Comparison of ENCODE assay signal across 18 cellular contexts in the genomic region with DNA sequence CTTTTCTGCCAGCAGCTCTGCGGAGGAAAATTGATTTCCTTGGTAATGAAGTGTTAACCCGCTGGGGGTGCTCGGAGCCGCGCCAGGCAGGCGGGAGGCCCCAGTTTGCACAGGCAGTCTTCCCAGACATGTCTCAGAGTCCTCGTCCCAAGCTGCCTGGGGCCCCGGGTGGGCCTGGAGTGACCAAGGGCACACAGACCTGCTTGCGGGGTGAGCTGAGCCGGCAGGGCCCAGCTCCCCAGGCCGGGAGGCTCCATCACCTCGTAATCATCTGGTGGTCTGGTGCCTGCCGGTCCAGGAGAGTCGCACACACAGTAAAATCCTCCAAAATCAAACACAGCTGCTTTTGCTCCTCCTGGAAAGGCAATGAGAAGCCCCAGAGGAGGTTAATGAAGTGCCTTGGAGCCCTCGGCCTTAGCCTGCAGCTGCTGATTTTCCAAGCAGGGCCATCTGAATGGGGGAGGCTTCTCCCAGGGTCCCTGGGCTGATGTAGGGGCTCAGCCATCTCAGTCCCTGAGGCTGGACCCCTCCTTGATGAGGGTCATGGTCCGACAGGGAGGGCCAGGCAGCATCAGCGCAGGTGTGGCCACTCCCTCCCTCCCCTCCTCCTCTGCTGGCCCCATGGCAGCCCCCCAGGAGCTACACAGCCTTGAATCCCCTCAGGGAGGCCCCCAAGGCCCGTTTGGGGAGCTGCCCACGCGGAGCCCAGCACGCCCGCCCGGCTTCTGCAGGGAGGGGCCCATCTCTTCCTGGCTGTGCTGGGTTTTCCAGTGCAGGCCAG. TPM values are rescaled to one million over a fixed set of nuclear protein-coding genes. Genes with fewer than 3 reads are reported as not detected.
DNase-seq lines count a peak whose midpoint lies in the region; ATAC-seq and TF ChIP-seq lines count a peak whose summit lies in the region.
"Had no signal": no experiment of that assay in that cellular context is flagged by ENCODE, and none has a peak within 500 bp of the region (broad histone marks: within the 10 kb centered on the region; RNA-seq: fewer than 3 reads in every experiment).

No MANE protein-coding gene starts in this region.

- no peaks in the 10 kb centered on the region for H3K36me3 Mint-ChIP-seq in activated naive CD8-positive, alpha-beta T cell treated with anti-CD3 and anti-CD28 coated beads, Interleukin-2, amount 50 U/mL, for 24 hours (ENCODE audit: low read depth)
- no peaks in the 10 kb centered on the region for H3K36me3 Mint-ChIP-seq in activated naive CD8-positive, alpha-beta T cell treated with anti-CD3 and anti-CD28 coated beads for 36 hours
- no peaks in the 10 kb centered on the region for H3K36me3 Mint-ChIP-seq in chondrocyte (ENCODE audit: low read depth)
- H3K36me3 Mint-ChIP-seq: activated CD8-positive, alpha-beta memory T cell treated with anti-CD3 and anti-CD28 coated beads, Interleukin-2, amount 10 ng/mL, durations not matched to agents 7 days and 5 days; mesothelial cell of epicardium; type B pancreatic cell had no signal

- peaks cover 9% of the 10 kb centered on the region for H3K27me3 ChIP-seq in adrenal gland
- H3K27me3 ChIP-seq: body of pancreas had no signal

- no peaks in the 10 kb centered on the region for H3K9me3 ChIP-seq in adrenal gland (replicated peaks in 1 of 3)
- H3K9me3 ChIP-seq: body of pancreas, esophagus muscularis mucosa, heart right ventricle had no signal

- H3K4me3 Mint-ChIP-seq in activated naive CD8-positive, alpha-beta T cell treated with anti-CD3 and anti-CD28 coated beads, Interleukin-2, amount 50 U/mL, for 24 hours = no peak overlapping the region
- H3K4me3 Mint-ChIP-seq in activated naive CD8-positive, alpha-beta T cell treated with anti-CD3 and anti-CD28 coated beads for 36 hours = no peak overlapping the region
- H3K4me3 Mint-ChIP-seq in chondrocyte (ENCODE audit: unreplicated experiment) = no peak overlapping the region
- H3K4me3 Mint-ChIP-seq: activated CD8-positive, alpha-beta memory T cell treated with anti-CD3 and anti-CD28 coated beads, Interleukin-2, amount 10 ng/mL, durations not matched to agents 7 days and 5 days; mesothelial cell of epicardium; T-helper 1 cell treated with Interleukin-12 subunit alpha and Interleukin-12 subunit beta and Interleukin-4 antibody, amounts not matched to agents 30 μg/mL and 1 μg/mL, for 36 hours; type B pancreatic cell had no signal

- H3K27ac Mint-ChIP-seq in activated naive CD8-positive, alpha-beta T cell treated with anti-CD3 and anti-CD28 coated beads, Interleukin-2, amount 50 U/mL, for 24 hours = no peak overlapping the region
- no peak overlapping the region for H3K27ac Mint-ChIP-seq in activated naive CD8-positive, alpha-beta T cell treated with anti-CD3 and anti-CD28 coated beads for 36 hours
- H3K27ac Mint-ChIP-seq in chondrocyte (ENCODE audit: unreplicated experiment) = no peak overlapping the region
- H3K27ac Mint-ChIP-seq: mesothelial cell of epicardium, type B pancreatic cell had no signal

- H3K9me3 Mint-ChIP-seq in activated naive CD8-positive, alpha-beta T cell treated with anti-CD3 and anti-CD28 coated beads, Interleukin-2, amount 50 U/mL, for 24 hours = peaks cover 4% of the 10 kb centered on the region
- H3K9me3 Mint-ChIP-seq in activated naive CD8-positive, alpha-beta T cell treated with anti-CD3 and anti-CD28 coated beads for 36 hours = no peaks in the 10 kb centered on the region
- H3K9me3 Mint-ChIP-seq in chondrocyte (ENCODE audit: low read depth) = no peaks in the 10 kb centered on the region
- H3K9me3 Mint-ChIP-seq: mesothelial cell of epicardium, type B pancreatic cell had no signal

- ATAC-seq in activated naive CD8-positive, alpha-beta T cell treated with anti-CD3 and anti-CD28 coated beads, Interleukin-2, amount 50 U/mL, for 24 hours = peak; percentile 17
- no peak for ATAC-seq in esophagus mucosa
- ATAC-seq: activated CD8-positive, alpha-beta memory T cell treated with anti-CD3 and anti-CD28 coated beads, Interleukin-2, amount 10 ng/mL, durations not matched to agents 7 days and 5 days; body of pancreas; heart right ventricle had no signal

- no peak for TF ChIP-seq POLR2A in adrenal gland (IDR thresholded peaks at IDR 0.05)

- 55 to 84% (median 63%) methylated on average over 6 to 23 of the region's 23 CpGs for WGBS in adrenal gland, 4 donors

- no peaks in the 10 kb centered on the region for H3K27me3 Mint-ChIP-seq in activated naive CD8-positive, alpha-beta T cell treated with anti-CD3 and anti-CD28 coated beads, Interleukin-2, amount 50 U/mL, for 24 hours
- H3K27me3 Mint-ChIP-seq in activated naive CD8-positive, alpha-beta T cell treated with anti-CD3 and anti-CD28 coated beads for 36 hours = no peaks in the 10 kb centered on the region
- H3K27me3 Mint-ChIP-seq in chondrocyte (ENCODE audit: low read depth) = peaks cover 12% of the 10 kb centered on the region
- H3K27me3 Mint-ChIP-seq: activated CD8-positive, alpha-beta memory T cell treated with anti-CD3 and anti-CD28 coated beads, Interleukin-2, amount 10 ng/mL, durations not matched to agents 7 days and 5 days had no signal

- H3K4me1 ChIP-seq in adrenal gland (replicated peaks in 1 of 2) = no peaks in the 10 kb centered on the region

- no peak for TF ChIP-seq CTCF in chondrocyte (IDR thresholded peaks at IDR 0.05)
- no peak for TF ChIP-seq CTCF in adrenal gland (IDR thresholded peaks at IDR 0.05)

- DNase-seq in activated naive CD8-positive, alpha-beta T cell treated with anti-CD3 and anti-CD28 coated beads, Interleukin-2, amount 50 U/mL, for 24 hours = no peak
- DNase-seq in activated naive CD8-positive, alpha-beta T cell treated with anti-CD3 and anti-CD28 coated beads for 36 hours = no peak
- DNase-seq in NCI-H2107 treated with DMSO at 0.1 percent for 48 hours (lab: John Stamatoyannopoulos, UW; ENCODE audit: unreplicated experiment) (peak; percentile 14), chondrocyte (ENCODE audit: low spot score) (peak; percentile 77), adrenal gland (no peak)
- DNase-seq in activated T-cell treated with anti-CD3 and anti-CD28 coated beads, Interleukin-2, amount 50 U/mL, for 1 hour = no peak
- DNase-seq in stimulated activated CD4-positive, alpha-beta T cell treated with anti-CD3 and anti-CD28 coated beads, Interleukin-2, amount 100 ng/mL, for 24 hours = no peak
- DNase-seq: activated naive CD4-positive, alpha-beta T cell; body of pancreas; heart right ventricle; Kasumi-1; occipital lobe had no signal

- peaks cover 37% of the 10 kb centered on the region for H3K4me1 Mint-ChIP-seq in activated naive CD8-positive, alpha-beta T cell treated with anti-CD3 and anti-CD28 coated beads, Interleukin-2, amount 50 U/mL, for 24 hours
- peaks cover 27% of the 10 kb centered on the region for H3K4me1 Mint-ChIP-seq in activated naive CD8-positive, alpha-beta T cell treated with anti-CD3 and anti-CD28 coated beads for 36 hours
- peaks cover 13% of the 10 kb centered on the region for H3K4me1 Mint-ChIP-seq in chondrocyte (ENCODE audit: low read depth)

- H3K27ac ChIP-seq in adrenal gland = no peak overlapping the region
- H3K27ac ChIP-seq: body of pancreas, esophagus muscularis mucosa, heart right ventricle had no signal

- H3K36me3 ChIP-seq in adrenal gland (replicated peaks in 1 of 2) = no peaks in the 10 kb centered on the region
- H3K36me3 ChIP-seq: esophagus muscularis mucosa, heart right ventricle had no signal

- intact Hi-C loops in adrenal gland (cut with DNase I) = no loop called here

- H3K4me3 ChIP-seq in adrenal gland = no peak overlapping the region
- H3K4me3 ChIP-seq: body of pancreas, esophagus muscularis mucosa, heart right ventricle had no signal

RNA-seq across cellular contexts. Expression of a gene that starts 39.4 kb away (rescaled TPM):
- 10 to 100 TPM; 53.1 to 55.9 TPM for total RNA-seq in activated naive CD8-positive, alpha-beta T cell treated with anti-CD3 and anti-CD28 coated beads for 36 hours
- 35.3 to 41.6 TPM (median 41.1 TPM) in 3 replicates for total RNA-seq in chondrocyte
- total RNA-seq in esophagus mucosa = 26.1 TPM
- total RNA-seq in adrenal gland = 10 to 100 TPM; 12.5 to 63.8 (median 26.9) TPM
- polyA plus RNA-seq in adrenal gland = 10 to 100 TPM; 10.9 to 62.3 (median 41.9) TPM

Comparison
In these comparisons a context has a peak if more than half of its experiments do, and no peak if none do; other contexts are left out.
1. DNase-seq: peak in NCI-H2107 treated with DMSO at 0.1 percent for 48 hours (single experiment) and chondrocyte (single experiment); none in activated naive CD8-positive, alpha-beta T cell treated with anti-CD3 and anti-CD28 coated beads, Interleukin-2, amount 50 U/mL, for 24 hours (single experiment), activated naive CD8-positive, alpha-beta T cell treated with anti-CD3 and anti-CD28 coated beads for 36 hours (single experiment), activated T-cell treated with anti-CD3 and anti-CD28 coated beads, Interleukin-2, amount 50 U/mL, for 1 hour (single experiment), adrenal gland (0 of 7) and stimulated activated CD4-positive, alpha-beta T cell treated with anti-CD3 and anti-CD28 coated beads, Interleukin-2, amount 100 ng/mL, for 24 hours (0 of 2).